ENCODE assay signal across 9 cellular contexts in genomic region chr16:31696968-31697743, GRCh38.
A peak's percentile ranks its signal among the peaks of the same experiment; 100 is the strongest.
DNase-seq lines count a peak whose midpoint lies in the region; ATAC-seq and TF ChIP-seq lines count a peak whose summit lies in the region.
"Had no signal": no experiment of that assay in that cellular context is flagged by ENCODE, and none has a peak within 500 bp of the region (broad histone marks: within the 10 kb centered on the region; RNA-seq: fewer than 3 reads in every experiment).

No MANE protein-coding gene starts in this region.

- no peaks in the 10 kb centered on the region for H3K9me3 Mint-ChIP-seq in CD8-positive, alpha-beta T cell

- peaks cover 5% of the 10 kb centered on the region; the same call in 1 of the 2 replicates for H4K20me1 ChIP-seq in HCT116 (ENCODE audit: insufficient read depth)
- H4K20me1 ChIP-seq in PC-3 (ENCODE audit: low read length) = no peaks in the 10 kb centered on the region

- peaks cover 22% of the 10 kb centered on the region for H3K4me1 Mint-ChIP-seq in CD8-positive, alpha-beta T cell (ENCODE audit: low read depth)

- no peaks in the 10 kb centered on the region for H3K9me3 ChIP-seq in CD8-positive, alpha-beta T cell (ENCODE audit: low read length)
- H3K9me3 ChIP-seq in HCT116 (ENCODE audit: control insufficient read depth in 1 of 2, insufficient read depth in 1 of 2, low read depth in 1 of 2, low read length in 2 of 2) (no peaks in the 10 kb centered on the region), PC-3 (ENCODE audit: low read length) (no peaks in the 10 kb centered on the region), suprapubic skin (no peaks in the 10 kb centered on the region)
- H3K9me3 ChIP-seq: SJCRH30 had no signal

- no peak for DNase-seq in CD8-positive, alpha-beta T cell
- peak; percentile 43 for DNase-seq in HCT116 (ENCODE audit: low read depth, low spot score)
- peak; percentile 56 for DNase-seq in PC-3
- peak; percentile 57 for DNase-seq in fibroblast of mammary gland (ENCODE audit: low read depth)
- DNase-seq in suprapubic skin (ENCODE audit: low spot score in 2 of 2) = no peak
- DNase-seq in stimulated activated CD8-positive, alpha-beta memory T cell treated with anti-CD3 and anti-CD28 coated beads, Interleukin-4, amount 100 ng/mL, for 48 hours = no peak
- no peak for DNase-seq in epidermal melanocyte (ENCODE audit: insufficient read length, low spot score)

- intact Hi-C loops in CD8-positive, alpha-beta T cell (cut with DNase I, micrococcal nuclease) = loop anchor here in 1 of 2 experiments (5.0 kb wide), 1 partner anchor 190 kb away; the partner anchor contains the start of gene RUSF1
- intact Hi-C loops in HCT116 (cut with micrococcal nuclease) = loop anchor here (2.0 to 10.0 kb wide), 4 partner anchors 16 to 712 kb away; partner anchors contain the start of genes ARMC5, HSD3B7 and TGFB1I1
- intact Hi-C loops in PC-3 (cut with micrococcal nuclease) = loop anchor here (2.0 kb wide), 1 partner anchor 238 kb away; the partner anchor contains the start of gene ARMC5

- no peaks in the 10 kb centered on the region for H3K27me3 Mint-ChIP-seq in CD8-positive, alpha-beta T cell (ENCODE audit: low read depth)

- peak; percentile 86 for TF ChIP-seq RAD21 in HCT116 (IDR thresholded peaks at IDR 0.05; ENCODE audit: low read depth)

- no peak overlapping the region for H3K27ac ChIP-seq in CD8-positive, alpha-beta T cell (ENCODE audit: low read depth, low read length)
- no peak overlapping the region for H3K27ac ChIP-seq in HCT116 (ENCODE audit: low read depth, low read length)
- H3K27ac ChIP-seq in PC-3 (ENCODE audit: low read length) = no peak overlapping the region
- no peak overlapping the region for H3K27ac ChIP-seq in suprapubic skin
- H3K27ac ChIP-seq: SJCRH30 had no signal

- H3K79me2 ChIP-seq in HCT116 (ENCODE audit: insufficient read depth, low read length) (peaks cover 19% of the 10 kb centered on the region), PC-3 (ENCODE audit: low read length) (peaks cover 18% of the 10 kb centered on the region)

- WGBS in suprapubic skin = 35% methylated on average over 8 of the region's 8 CpGs

- CTCF ChIA-PET in CD8-positive, alpha-beta T cell (lab: Charles Lee) = interaction anchor here (1.3 to 1.7 kb wide), 2 partner anchors 11 to 176 kb away, joined by 3 to 8 read pairs; partner anchors contain the start of gene ZNF267
- CTCF ChIA-PET in HCT116 (lab: Charles Lee) (no interaction called here), PC-3 (lab: Charles Lee) (no interaction called here)

- no peak for ATAC-seq in CD8-positive, alpha-beta T cell
- ATAC-seq in HCT116 (peak; percentile 26; the same call in 1 of the 2 replicates), PC-3 (no peak), HG02981 (IDR thresholded peaks at IDR 0.05; ENCODE audit: unreplicated experiment) (no peak)

- no peak overlapping the region for H3K27ac Mint-ChIP-seq in CD8-positive, alpha-beta T cell

- H3K9ac ChIP-seq in HCT116 (ENCODE audit: low read length) = no peak overlapping the region
- H3K9ac ChIP-seq in PC-3 (ENCODE audit: low read length) = no peak overlapping the region

- RAD21 ChIA-PET in HCT116 (lab: Charles Lee; ENCODE audit: low non-redundant PET in 1 of 2, low total read pairs in 2 of 2, uncharacterized antibody in 2 of 2, unreplicated experiment in 2 of 2) = no interaction called here

- H3K4me3 ChIP-seq in CD8-positive, alpha-beta T cell (ENCODE audit: low read depth, low read length) = no peak overlapping the region
- H3K4me3 ChIP-seq in HCT116 (replicated peaks in 1 of 2; ENCODE audit: low read depth in 1 of 2, low read length in 2 of 2) (no peak overlapping the region), PC-3 (ENCODE audit: low read length) (no peak overlapping the region), fibroblast of mammary gland (ENCODE audit: control insufficient read depth, low read depth, low read length) (no peak overlapping the region), suprapubic skin (no peak overlapping the region)
- H3K4me3 ChIP-seq: SJCRH30 had no signal

- H3K36me3 Mint-ChIP-seq in CD8-positive, alpha-beta T cell = peaks cover 11% of the 10 kb centered on the region

- POLR2A ChIA-PET in CD8-positive, alpha-beta T cell (lab: Charles Lee) = interaction anchor here (1.8 kb wide), 1 partner anchor 16 kb away, joined by 10 read pairs; a partner anchor contains a TSS
- POLR2A ChIA-PET in HCT116 (lab: Charles Lee) (no interaction called here), PC-3 (lab: Charles Lee; ENCODE audit: unreplicated experiment) (no interaction called here)

- no peak for TF ChIP-seq POLR2A in HCT116 (IDR thresholded peaks at IDR 0.05; ENCODE audit: borderline replicate concordance, extremely low read depth, insufficient read depth, insufficient read length)
- TF ChIP-seq POLR2A in suprapubic skin (IDR thresholded peaks at IDR 0.05) = no peak

- no peak overlapping the region for H3K4me2 ChIP-seq in HCT116 (ENCODE audit: low read length)
- H3K4me2 ChIP-seq in PC-3 (ENCODE audit: low read length) = no peak overlapping the region

- TF ChIP-seq CTCF in CD8-positive, alpha-beta T cell (IDR thresholded peaks at IDR 0.05) = peak; percentile 24
- TF ChIP-seq CTCF in HCT116 (IDR thresholded peaks at IDR 0.05 in 2 of 3, conservative IDR thresholded peaks at IDR 0.05 in 1 of 3; ENCODE audit: borderline replicate concordance in 1 of 3, insufficient read depth in 1 of 3, low read depth in 2 of 3, low read length in 2 of 3) (peak; percentile 65 to 78 (median 71)), PC-3 (conservative IDR thresholded peaks at IDR 0.05; ENCODE audit: low read depth, low read length) (peak; percentile 71), fibroblast of mammary gland (conservative IDR thresholded peaks at IDR 0.05; ENCODE audit: control insufficient read depth, insufficient read depth, low read depth, low read length) (peak; percentile 77), suprapubic skin (IDR thresholded peaks at IDR 0.05) (peak; percentile 30 to 40)

- no peaks in the 10 kb centered on the region for H3F3A ChIP-seq in PC-3 (ENCODE audit: low read length, unreplicated experiment)

- peaks cover 37% of the 10 kb centered on the region for H3K4me1 ChIP-seq in CD8-positive, alpha-beta T cell (ENCODE audit: insufficient read depth, low read length)
- H3K4me1 ChIP-seq in HCT116 (ENCODE audit: control insufficient read depth in 1 of 2, insufficient read depth in 2 of 2, low read length in 2 of 2) (peaks cover 8 to 15% of the 10 kb centered on the region in 2 experiments; a peak in 3 of 4 replicates), PC-3 (ENCODE audit: insufficient read depth, low read length) (peaks cover 5% of the 10 kb centered on the region; the same call in 1 of the 2 replicates), suprapubic skin (peaks cover 10% of the 10 kb centered on the region)
- H3K4me1 ChIP-seq: SJCRH30 had no signal

- H2AFZ ChIP-seq in HCT116 (ENCODE audit: low read depth, low read length, poor library complexity, severe bottlenecking) = no peak overlapping the region
- H2AFZ ChIP-seq in PC-3 (ENCODE audit: low read length) = 0 out of 2 replicates have a peak overlapping the region, but pooled peaks have one; percentile 26

- TF ChIP-seq EP300 in suprapubic skin (IDR thresholded peaks at IDR 0.05) = no peak

- no peak overlapping the region for H3K4me3 Mint-ChIP-seq in CD8-positive, alpha-beta T cell

- H3K9me2 ChIP-seq in HCT116 (ENCODE audit: insufficient read depth) = no peaks in the 10 kb centered on the region
- no peaks in the 10 kb centered on the region for H3K9me2 ChIP-seq in PC-3 (replicated peaks; ENCODE audit: low read length)

- no peaks in the 10 kb centered on the region for H3K36me3 ChIP-seq in CD8-positive, alpha-beta T cell (ENCODE audit: insufficient read depth, low read length)
- H3K36me3 ChIP-seq in HCT116 (ENCODE audit: control insufficient read depth in 1 of 2, insufficient read depth in 2 of 2, low read length in 2 of 2) = no peaks in the 10 kb centered on the region
- H3K36me3 ChIP-seq in PC-3 (ENCODE audit: low read depth, low read length) = no peaks in the 10 kb centered on the region
- H3K36me3 ChIP-seq in suprapubic skin = no peaks in the 10 kb centered on the region
- H3K36me3 ChIP-seq: SJCRH30 had no signal

- no TSS peak for BruUV-seq in HCT116 (replicated peaks; lab: Mats Ljungman, UMichigan)
- BruUV-seq in PC-3 (replicated peaks; lab: Mats Ljungman, UMichigan) = no TSS peak

- H3K27me3 ChIP-seq in CD8-positive, alpha-beta T cell (ENCODE audit: insufficient read depth, low read length) = no peaks in the 10 kb centered on the region
- H3K27me3 ChIP-seq in HCT116 (ENCODE audit: insufficient read depth, low read length) (no peaks in the 10 kb centered on the region), PC-3 (ENCODE audit: low read length) (no peaks in the 10 kb centered on the region), suprapubic skin (no peaks in the 10 kb centered on the region)
- H3K27me3 ChIP-seq: SJCRH30 had no signal

TF ChIP-seq in HCT116, 20 proteins besides CTCF, POLR2A, EP300 and RAD21:
- TF ChIP-seq EGR1 (IDR thresholded peaks at IDR 0.05; ENCODE audit: low read depth) (no peak), ZFX (IDR thresholded peaks at IDR 0.05) (no peak), YY1 (IDR thresholded peaks at IDR 0.05; ENCODE audit: extremely low read depth, insufficient replicate concordance, low read depth, low read length) (no peak), CBX3 (IDR thresholded peaks at IDR 0.05; ENCODE audit: low read depth) (peak; percentile 20; the same call in 1 of the 2 replicates), EZH2 (IDR thresholded peaks at IDR 0.05) (no peak)
TF ChIP-seq in HCT116: peak in this region for 1.

Comparison
In these comparisons a context has a peak if more than half of its experiments do, and no peak if none do; other contexts are left out.
1. DNase-seq: peak in HCT116 (single experiment), PC-3 (single experiment) and fibroblast of mammary gland (single experiment); none in CD8-positive, alpha-beta T cell (0 of 7), suprapubic skin (0 of 2), stimulated activated CD8-positive, alpha-beta memory T cell treated with anti-CD3 and anti-CD28 coated beads, Interleukin-4, amount 100 ng/mL, for 48 hours (single experiment) and epidermal melanocyte (single experiment).
2. CTCF ChIP-seq: peak in every context shown above with its lines; median percentile 77 in fibroblast of mammary gland; 71 in HCT116; 71 in PC-3; 35 in suprapubic skin; 24 in CD8-positive, alpha-beta T cell.